Comparison of ENCODE assay signal across 11 cellular contexts in genomic region chr6:151060096-151060741, GRCh38.
DNase-seq lines count a peak whose midpoint lies in the region; ATAC-seq, FAIRE-seq and TF ChIP-seq lines count a peak whose summit lies in the region.
"Had no signal": no experiment of that assay in that cellular context is flagged by ENCODE, and none has a peak within 500 bp of the region (broad histone marks: within the 10 kb centered on the region; RNA-seq: fewer than 3 reads in every experiment).

No MANE protein-coding gene starts in this region.

- DNase-seq in DMS53 (lab: John Stamatoyannopoulos, UW) (peak; percentile 34), DMS53 treated with DMSO at 0.1 percent for 48 hours (lab: John Stamatoyannopoulos, UW; ENCODE audit: unreplicated experiment) (no peak), amniotic stem cell (lab: John Stamatoyannopoulos, UW) (peak; percentile 82), keratinocyte (ENCODE audit: low read depth, low spot score) (peak; percentile 92), type B pancreatic cell (ENCODE audit: extremely low spot score, unreplicated experiment) (no peak), GM13977 (ENCODE audit: low spot score) (no peak), NCI-H345 treated with DMSO at 0.1 percent for 48 hours (lab: John Stamatoyannopoulos, UW; ENCODE audit: unreplicated experiment) (no peak)
- DNase-seq: 8988T had no signal

- peak overlapping the region; percentile 8 for H3K4me3 Mint-ChIP-seq in type B pancreatic cell

- no peaks in the 10 kb centered on the region for H4K20me1 ChIP-seq in keratinocyte (ENCODE audit: control insufficient read depth, extremely low read depth, insufficient read depth, low read length)

- H3K4me1 Mint-ChIP-seq in type B pancreatic cell (ENCODE audit: unreplicated experiment), result peaks cover 45% of the 10 kb centered on the region

- peaks cover 38% of the 10 kb centered on the region for H3K4me1 ChIP-seq in keratinocyte (ENCODE audit: control insufficient read depth, extremely low read depth, insufficient read depth, low read length)

- no peaks in the 10 kb centered on the region for H3K27me3 Mint-ChIP-seq in type B pancreatic cell

- H3K9me3 Mint-ChIP-seq in type B pancreatic cell, result peaks cover 5% of the 10 kb centered on the region

- peak overlapping the region; percentile 77 for H3K27ac Mint-ChIP-seq in type B pancreatic cell

- peak overlapping the region; percentile 94 for H3K27ac ChIP-seq in keratinocyte (ENCODE audit: control insufficient read depth, insufficient read depth, low read length)
- H3K27ac ChIP-seq: neutrophil had no signal

- no peaks in the 10 kb centered on the region for H3K79me2 ChIP-seq in keratinocyte (ENCODE audit: control insufficient read depth, insufficient read depth, low read length)

- H3K36me3 Mint-ChIP-seq in type B pancreatic cell, result peaks cover 4% of the 10 kb centered on the region

- no peaks in the 10 kb centered on the region for H3K27me3 ChIP-seq in keratinocyte (ENCODE audit: control insufficient read depth, extremely low read depth, insufficient read depth, low read length)
- H3K27me3 ChIP-seq: neutrophil had no signal

- no peaks in the 10 kb centered on the region for H3K9me3 ChIP-seq in keratinocyte (ENCODE audit: control insufficient read depth, low read depth, low read length)
- H3K9me3 ChIP-seq: neutrophil had no signal

- no peaks in the 10 kb centered on the region for H3K9me1 ChIP-seq in keratinocyte (ENCODE audit: control insufficient read depth, extremely low read depth, insufficient read depth, low read length)

- ATAC-seq in HG03159 (IDR thresholded peaks at IDR 0.05; ENCODE audit: unreplicated experiment), result no peak

- no peak overlapping the region for H2AFZ ChIP-seq in keratinocyte (ENCODE audit: control insufficient read depth, low read length)

- H3K9ac ChIP-seq in keratinocyte (ENCODE audit: control insufficient read depth, extremely low read depth, insufficient read depth, low read length), result peak overlapping the region; percentile 68

- FAIRE-seq in keratinocyte (lab: Jason Lieb, UNC), result peak; percentile 90
- FAIRE-seq: endometrium had no signal

- H3K36me3 ChIP-seq in keratinocyte (ENCODE audit: control insufficient read depth in 2 of 2, extremely low read depth in 1 of 2, insufficient read depth in 2 of 2, low read length in 2 of 2), result peaks cover 0 to 9% of the 10 kb centered on the region in 2 experiments
- H3K36me3 ChIP-seq: neutrophil had no signal

- in situ Hi-C loops in GM13977 (cut with MboI; ENCODE audit: low pct_unique_long_range_greater_than_20kb, low sequenced_read_pairs, unreplicated experiment), result no loop called here

- H3K4me2 ChIP-seq in keratinocyte (ENCODE audit: control insufficient read depth, extremely low read depth, insufficient read depth, low read depth, low read length), result peak overlapping the region; percentile 58

- dilution Hi-C loops in keratinocyte (cut with MboI; ENCODE audit: extremely low pct_ligation_motif_present, low sequenced_read_pairs), result no loop called here

- TF ChIP-seq CTCF in keratinocyte (optimal IDR thresholded peaks at IDR 0.05 in 1 of 3, IDR thresholded peaks at IDR 0.05 in 1 of 3, conservative IDR thresholded peaks at IDR 0.05 in 1 of 3; ENCODE audit: extremely low read depth in 1 of 3, insufficient read depth in 2 of 3, low read length in 3 of 3) (no peak), type B pancreatic cell (conservative IDR thresholded peaks at IDR 0.05) (no peak), GM13977 (IDR thresholded peaks at IDR 0.05; ENCODE audit: extremely low read depth, insufficient read depth, missing control alignments) (no peak)

- peak overlapping the region in 1 of 3 experiments; percentile 5 for H3K4me3 ChIP-seq in keratinocyte (ENCODE audit: control insufficient read depth in 2 of 3, extremely low read depth in 1 of 3, insufficient read depth in 2 of 3, low read depth in 1 of 3, low read length in 3 of 3)

Comparison
In these comparisons a context has a peak if more than half of its experiments do, and no peak if none do; other contexts are left out.
1. DNase-seq: peak in DMS53 (single experiment), amniotic stem cell (single experiment) and keratinocyte (single experiment); none in DMS53 treated with DMSO at 0.1 percent for 48 hours (single experiment), type B pancreatic cell (single experiment), GM13977 (single experiment) and NCI-H345 treated with DMSO at 0.1 percent for 48 hours (single experiment).